In the genomic region with DNA sequence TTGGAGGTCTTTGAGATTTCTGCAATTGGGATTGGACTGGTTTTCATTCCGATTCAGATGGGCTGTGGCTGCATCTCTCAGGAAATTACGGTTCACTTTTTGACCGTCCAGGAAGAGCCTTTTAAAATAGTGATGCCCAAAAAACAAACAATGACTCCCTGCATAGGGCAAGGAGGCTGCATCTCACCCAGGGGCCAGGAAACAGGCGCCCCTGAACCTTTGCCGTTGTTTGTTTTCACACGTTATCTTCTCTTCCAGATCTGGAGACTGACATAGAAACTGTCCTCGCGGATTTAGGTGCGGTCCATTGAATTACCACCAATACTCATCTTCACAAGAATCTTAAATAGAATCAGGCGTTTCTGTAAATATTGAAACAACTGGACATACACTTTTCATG, we compare ENCODE assay signal across 24 cellular contexts.
"Had no signal": no experiment of that assay in that cellular context is flagged by ENCODE, and none has a peak within 500 bp of the region (broad histone marks: within the 10 kb centered on the region; RNA-seq: fewer than 3 reads in every experiment).

No MANE protein-coding gene starts in this region.

- H3K27me3 Mint-ChIP-seq: activated naive CD8-positive, alpha-beta T cell treated with anti-CD3 and anti-CD28 coated beads, Interleukin-2, amount 50 U/mL, for 24 hours; naive B cell had no signal

- H3K4me2 ChIP-seq: hepatocyte, neural progenitor cell had no signal

- H3K27ac ChIP-seq: hepatocyte, lower lobe of right lung, neural progenitor cell, spleen, upper lobe of left lung had no signal

- DNase-seq: activated CD4-positive, alpha-beta T cell treated with anti-CD3 and anti-CD28 coated beads for 1 hour; activated CD4-positive, alpha-beta T cell treated with anti-CD3 and anti-CD28 coated beads, Interleukin-2, amount 50 U/mL, for 1 hour; activated CD8-positive, alpha-beta T cell treated with anti-CD3 and anti-CD28 coated beads, Interleukin-2, amount 10 ng/mL, durations not matched to agents 7 days and 5 days; activated gamma-delta T cell; activated naive CD4-positive, alpha-beta T cell treated with anti-CD3 and anti-CD28 coated beads, Interleukin-2, amount 50 U/mL, for 16 hours; activated naive CD8-positive, alpha-beta T cell treated with anti-CD3 and anti-CD28 coated beads, Interleukin-2, amount 50 U/mL, for 24 hours; cortex of kidney; effector CD4-positive, alpha-beta T cell; erythroblast; foreskin fibroblast; immature natural killer cell; lower lobe of right lung; naive B cell; posterior cingulate gyrus; retina; spleen; stimulated activated CD4-positive, alpha-beta T cell treated with anti-CD3 and anti-CD28 coated beads, Interleukin-4, amount 100 ng/mL, for 1 hour; stimulated activated naive CD4-positive, alpha-beta T cell; upper lobe of left lung had no signal

- H3K9ac ChIP-seq: neural progenitor cell had no signal

- H3K4me1 Mint-ChIP-seq: activated naive CD8-positive, alpha-beta T cell treated with anti-CD3 and anti-CD28 coated beads, Interleukin-2, amount 50 U/mL, for 24 hours; immature natural killer cell; naive B cell had no signal

- H3K9me3 Mint-ChIP-seq: activated naive CD8-positive, alpha-beta T cell treated with anti-CD3 and anti-CD28 coated beads, Interleukin-2, amount 50 U/mL, for 24 hours had no signal

- H3K27me3 ChIP-seq: hepatocyte, neural progenitor cell, spleen, upper lobe of left lung had no signal

- H3K9me3 ChIP-seq: lower lobe of right lung, spleen, upper lobe of left lung had no signal

- H3K4me3 ChIP-seq: hepatocyte, lower lobe of right lung, neural progenitor cell, spleen, upper lobe of left lung had no signal

- H3K36me3 ChIP-seq: lower lobe of right lung, neural progenitor cell, spleen, upper lobe of left lung had no signal

- H3K36me3 Mint-ChIP-seq: immature natural killer cell, naive B cell had no signal

- H3K27ac Mint-ChIP-seq: activated CD8-positive, alpha-beta T cell treated with anti-CD3 and anti-CD28 coated beads, Interleukin-2, amount 10 ng/mL, durations not matched to agents 7 days and 5 days; activated naive CD8-positive, alpha-beta T cell treated with anti-CD3 and anti-CD28 coated beads, Interleukin-2, amount 50 U/mL, for 24 hours; activated T-helper 1 cell treated with anti-CD3 and anti-CD28 coated beads, Interleukin-12 subunit alpha, Interleukin-12 subunit beta, Interleukin-2, Interleukin-4 antibody, amounts not matched to agents 30 ng/mL and 10 ng/mL and 1 ng/mL, durations not matched to agents 14 hours and 24 hours and 36 hours; immature natural killer cell; naive B cell; neural progenitor cell had no signal

- H2AFZ ChIP-seq: hepatocyte, neural progenitor cell had no signal

- H3K4me3 Mint-ChIP-seq: activated CD8-positive, alpha-beta T cell treated with anti-CD3 and anti-CD28 coated beads, Interleukin-2, amount 10 ng/mL, durations not matched to agents 7 days and 5 days; activated naive CD8-positive, alpha-beta T cell treated with anti-CD3 and anti-CD28 coated beads, Interleukin-2, amount 50 U/mL, for 24 hours; activated T-helper 1 cell treated with anti-CD3 and anti-CD28 coated beads, Interleukin-12 subunit alpha, Interleukin-12 subunit beta, Interleukin-2, Interleukin-4 antibody, amounts not matched to agents 30 ng/mL and 10 ng/mL and 1 ng/mL, durations not matched to agents 14 hours and 24 hours and 36 hours; immature natural killer cell; naive B cell; neural progenitor cell had no signal

- FAIRE-seq: TTC549 had no signal

- ATAC-seq: activated CD8-positive, alpha-beta T cell treated with anti-CD3 and anti-CD28 coated beads, Interleukin-2, amount 10 ng/mL, durations not matched to agents 7 days and 5 days; activated naive CD8-positive, alpha-beta T cell treated with anti-CD3 and anti-CD28 coated beads, Interleukin-2, amount 50 U/mL, for 24 hours; left lobe of liver; lower lobe of right lung had no signal

- H3K4me1 ChIP-seq: lower lobe of right lung, spleen, upper lobe of left lung had no signal
